In genomic region chr11:61045271-61045670, GRCh38 we compare ENCODE assay signal across 16 cellular contexts. TPM values are rescaled to one million over a fixed set of nuclear protein-coding genes. Genes with fewer than 3 reads are reported as not detected.
"Had no signal": no experiment of that assay in that cellular context is flagged by ENCODE, and none has a peak within 500 bp of the region (broad histone marks: within the 10 kb centered on the region; RNA-seq: fewer than 3 reads in every experiment).

No MANE protein-coding gene starts in this region.

- H3K27me3 Mint-ChIP-seq: naive thymus-derived CD8-positive, alpha-beta T cell; stimulated activated memory B cell treated with anti-CD40 and anti-IgM and Interleukin-4, amounts not matched to agents 10 μg/mL and 1 μg/mL and 100 μg/mL, for 72 hours had no signal

- H3K4me3 ChIP-seq: cardiac muscle cell, heart left ventricle, mucosa of descending colon, prostate gland, right lobe of liver, tibial artery, uterus had no signal

- H3K36me3 ChIP-seq: cardiac muscle cell, heart left ventricle, prostate gland, right lobe of liver, tibial artery, uterus had no signal

- ATAC-seq: heart left ventricle; mucosa of descending colon; naive thymus-derived CD8-positive, alpha-beta T cell; right lobe of liver; stimulated activated memory B cell treated with anti-CD40 and anti-IgM and Interleukin-4, amounts not matched to agents 10 μg/mL and 1 μg/mL and 100 μg/mL, for 72 hours had no signal

- H3K36me3 Mint-ChIP-seq: naive thymus-derived CD8-positive, alpha-beta T cell had no signal

- DNase-seq: activated CD4-positive, CD25-positive, alpha-beta regulatory T cell treated with anti-CD3 and anti-CD28 coated beads, Interleukin-2, amount 50 U/mL, for 72 hours; activated gamma-delta T cell treated with Interleukin-2 at 50 U/mL for 16 hours; aorta; heart left ventricle; mucosa of descending colon; nucleus accumbens; right lobe of liver; tibial artery; uterus had no signal

- H3K27ac ChIP-seq: cardiac muscle cell, heart left ventricle, prostate gland, right lobe of liver, tibial artery, uterus had no signal

- H3K4me3 Mint-ChIP-seq: naive thymus-derived CD8-positive, alpha-beta T cell; stimulated activated memory B cell treated with anti-CD40 and anti-IgM and Interleukin-4, amounts not matched to agents 10 μg/mL and 1 μg/mL and 100 μg/mL, for 72 hours had no signal

- H3K27me3 ChIP-seq: cardiac muscle cell, heart left ventricle, right lobe of liver, tibial artery, uterus had no signal

- H3K27ac Mint-ChIP-seq: stimulated activated memory B cell treated with anti-CD40 and anti-IgM and Interleukin-4, amounts not matched to agents 10 μg/mL and 1 μg/mL and 100 μg/mL, for 72 hours had no signal

- H3K9me3 Mint-ChIP-seq: naive thymus-derived CD8-positive, alpha-beta T cell; stimulated activated memory B cell treated with anti-CD40 and anti-IgM and Interleukin-4, amounts not matched to agents 10 μg/mL and 1 μg/mL and 100 μg/mL, for 72 hours had no signal

- H3K9me3 ChIP-seq: heart left ventricle, mucosa of descending colon, prostate gland, right lobe of liver, tibial artery, uterus had no signal

- FAIRE-seq: colon, frontal cortex had no signal

RNA-seq across cellular contexts. Expression of gene CD5, which starts 57.0 kb away (rescaled TPM):
- total RNA-seq: cardiac muscle cell, frontal cortex, lung microvascular endothelial cell had no signal
